1 cellular context compared by ENCODE assay signal in the genomic region with DNA sequence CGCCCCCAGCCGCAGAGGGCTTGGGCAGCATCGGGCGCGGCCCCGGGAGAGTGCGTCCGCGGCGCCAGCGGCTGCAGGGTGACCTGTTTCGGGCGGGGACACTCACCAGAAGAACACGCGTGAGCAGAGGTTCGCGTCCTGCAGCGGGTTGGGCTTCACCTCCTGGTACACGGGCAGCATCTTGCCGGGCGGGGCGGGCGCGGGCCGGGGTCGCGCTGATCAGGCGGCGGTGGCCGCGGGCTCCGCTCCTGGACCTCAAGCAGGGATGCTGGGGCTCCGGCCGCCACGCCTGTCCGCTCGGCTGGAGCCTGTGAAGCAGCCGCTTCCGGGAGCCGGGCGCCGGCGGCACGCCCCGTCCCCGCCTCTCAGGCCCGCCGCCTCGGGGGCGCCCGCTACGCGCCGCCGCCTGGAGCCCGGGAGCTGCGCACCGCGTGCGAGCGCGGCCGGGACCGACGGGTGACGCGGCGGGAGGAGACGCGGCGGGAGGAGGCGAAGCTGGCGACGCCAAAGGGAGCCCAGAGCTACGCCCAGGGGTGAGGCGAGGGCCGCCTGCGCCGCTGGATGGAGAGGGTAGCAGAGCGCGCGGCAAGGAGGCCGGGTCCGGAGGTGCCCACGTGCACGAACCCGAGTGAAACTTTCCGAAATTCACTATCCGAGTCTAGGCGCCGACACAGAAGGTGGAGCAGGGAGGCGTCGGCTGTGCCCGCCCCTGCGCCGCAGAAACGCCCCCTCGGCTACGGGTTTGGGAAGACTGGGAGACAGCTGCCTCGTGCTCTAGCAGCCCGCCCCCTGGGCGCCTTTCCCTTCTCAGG.
TF ChIP-seq lines count a peak whose summit lies in the region.

A gene with protein sequence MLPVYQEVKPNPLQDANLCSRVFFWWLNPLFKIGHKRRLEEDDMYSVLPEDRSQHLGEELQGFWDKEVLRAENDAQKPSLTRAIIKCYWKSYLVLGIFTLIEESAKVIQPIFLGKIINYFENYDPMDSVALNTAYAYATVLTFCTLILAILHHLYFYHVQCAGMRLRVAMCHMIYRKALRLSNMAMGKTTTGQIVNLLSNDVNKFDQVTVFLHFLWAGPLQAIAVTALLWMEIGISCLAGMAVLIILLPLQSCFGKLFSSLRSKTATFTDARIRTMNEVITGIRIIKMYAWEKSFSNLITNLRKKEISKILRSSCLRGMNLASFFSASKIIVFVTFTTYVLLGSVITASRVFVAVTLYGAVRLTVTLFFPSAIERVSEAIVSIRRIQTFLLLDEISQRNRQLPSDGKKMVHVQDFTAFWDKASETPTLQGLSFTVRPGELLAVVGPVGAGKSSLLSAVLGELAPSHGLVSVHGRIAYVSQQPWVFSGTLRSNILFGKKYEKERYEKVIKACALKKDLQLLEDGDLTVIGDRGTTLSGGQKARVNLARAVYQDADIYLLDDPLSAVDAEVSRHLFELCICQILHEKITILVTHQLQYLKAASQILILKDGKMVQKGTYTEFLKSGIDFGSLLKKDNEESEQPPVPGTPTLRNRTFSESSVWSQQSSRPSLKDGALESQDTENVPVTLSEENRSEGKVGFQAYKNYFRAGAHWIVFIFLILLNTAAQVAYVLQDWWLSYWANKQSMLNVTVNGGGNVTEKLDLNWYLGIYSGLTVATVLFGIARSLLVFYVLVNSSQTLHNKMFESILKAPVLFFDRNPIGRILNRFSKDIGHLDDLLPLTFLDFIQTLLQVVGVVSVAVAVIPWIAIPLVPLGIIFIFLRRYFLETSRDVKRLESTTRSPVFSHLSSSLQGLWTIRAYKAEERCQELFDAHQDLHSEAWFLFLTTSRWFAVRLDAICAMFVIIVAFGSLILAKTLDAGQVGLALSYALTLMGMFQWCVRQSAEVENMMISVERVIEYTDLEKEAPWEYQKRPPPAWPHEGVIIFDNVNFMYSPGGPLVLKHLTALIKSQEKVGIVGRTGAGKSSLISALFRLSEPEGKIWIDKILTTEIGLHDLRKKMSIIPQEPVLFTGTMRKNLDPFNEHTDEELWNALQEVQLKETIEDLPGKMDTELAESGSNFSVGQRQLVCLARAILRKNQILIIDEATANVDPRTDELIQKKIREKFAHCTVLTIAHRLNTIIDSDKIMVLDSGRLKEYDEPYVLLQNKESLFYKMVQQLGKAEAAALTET (N-terminal part only) (minus strand): TSS at position 317 of the 812 bp plus-strand sequence. CDS start 137 bp downstream, at position 180.

TF ChIP-seq in liver, 16 proteins besides CTCF, POLR2A, EP300 and RAD21:
- TF ChIP-seq, protein P1, sequence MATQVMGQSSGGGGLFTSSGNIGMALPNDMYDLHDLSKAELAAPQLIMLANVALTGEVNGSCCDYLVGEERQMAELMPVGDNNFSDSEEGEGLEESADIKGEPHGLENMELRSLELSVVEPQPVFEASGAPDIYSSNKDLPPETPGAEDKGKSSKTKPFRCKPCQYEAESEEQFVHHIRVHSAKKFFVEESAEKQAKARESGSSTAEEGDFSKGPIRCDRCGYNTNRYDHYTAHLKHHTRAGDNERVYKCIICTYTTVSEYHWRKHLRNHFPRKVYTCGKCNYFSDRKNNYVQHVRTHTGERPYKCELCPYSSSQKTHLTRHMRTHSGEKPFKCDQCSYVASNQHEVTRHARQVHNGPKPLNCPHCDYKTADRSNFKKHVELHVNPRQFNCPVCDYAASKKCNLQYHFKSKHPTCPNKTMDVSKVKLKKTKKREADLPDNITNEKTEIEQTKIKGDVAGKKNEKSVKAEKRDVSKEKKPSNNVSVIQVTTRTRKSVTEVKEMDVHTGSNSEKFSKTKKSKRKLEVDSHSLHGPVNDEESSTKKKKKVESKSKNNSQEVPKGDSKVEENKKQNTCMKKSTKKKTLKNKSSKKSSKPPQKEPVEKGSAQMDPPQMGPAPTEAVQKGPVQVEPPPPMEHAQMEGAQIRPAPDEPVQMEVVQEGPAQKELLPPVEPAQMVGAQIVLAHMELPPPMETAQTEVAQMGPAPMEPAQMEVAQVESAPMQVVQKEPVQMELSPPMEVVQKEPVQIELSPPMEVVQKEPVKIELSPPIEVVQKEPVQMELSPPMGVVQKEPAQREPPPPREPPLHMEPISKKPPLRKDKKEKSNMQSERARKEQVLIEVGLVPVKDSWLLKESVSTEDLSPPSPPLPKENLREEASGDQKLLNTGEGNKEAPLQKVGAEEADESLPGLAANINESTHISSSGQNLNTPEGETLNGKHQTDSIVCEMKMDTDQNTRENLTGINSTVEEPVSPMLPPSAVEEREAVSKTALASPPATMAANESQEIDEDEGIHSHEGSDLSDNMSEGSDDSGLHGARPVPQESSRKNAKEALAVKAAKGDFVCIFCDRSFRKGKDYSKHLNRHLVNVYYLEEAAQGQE (IDR thresholded peaks at IDR 0.05): no peak
- no peak for TF ChIP-seq HNF4A (conservative IDR thresholded peaks at IDR 0.05)
- TF ChIP-seq FOXA2 (IDR thresholded peaks at IDR 0.05): no peak
- TF ChIP-seq GABPA (IDR thresholded peaks at IDR 0.05 in 1 of 2, conservative IDR thresholded peaks at IDR 0.05 in 1 of 2): no peak
- TF ChIP-seq YY1 (IDR thresholded peaks at IDR 0.05): no peak
- no peak for TF ChIP-seq JUND (IDR thresholded peaks at IDR 0.05)
- TF ChIP-seq, protein P2, sequence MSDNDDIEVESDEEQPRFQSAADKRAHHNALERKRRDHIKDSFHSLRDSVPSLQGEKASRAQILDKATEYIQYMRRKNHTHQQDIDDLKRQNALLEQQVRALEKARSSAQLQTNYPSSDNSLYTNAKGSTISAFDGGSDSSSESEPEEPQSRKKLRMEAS (IDR thresholded peaks at IDR 0.05): peak; percentile 19
